ENCODE assay signal across 25 cellular contexts in the genomic region with DNA sequence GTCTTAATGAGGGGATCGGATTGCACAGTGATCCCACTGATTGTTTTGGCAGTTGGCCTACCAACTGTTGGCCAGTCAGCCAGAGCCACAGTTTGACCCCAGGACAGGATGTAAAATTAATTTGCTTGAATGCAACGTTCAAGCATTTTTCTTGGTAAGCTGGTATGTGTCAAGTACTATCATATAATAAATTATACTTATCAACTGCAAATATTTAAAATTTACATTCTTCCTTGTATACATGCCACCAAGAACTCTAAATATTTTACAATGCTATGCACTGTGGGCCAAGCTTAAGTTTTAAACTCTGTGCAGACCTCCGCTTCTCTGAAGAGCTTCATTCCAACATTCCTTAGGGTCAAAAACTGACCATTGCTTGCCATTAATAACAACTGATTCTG.
A peak's percentile ranks its signal among the peaks of the same experiment; 100 is the strongest.
DNase-seq lines count a peak whose midpoint lies in the region; ATAC-seq, FAIRE-seq and TF ChIP-seq lines count a peak whose summit lies in the region.
"Had no signal": no experiment of that assay in that cellular context is flagged by ENCODE, and none has a peak within 500 bp of the region (broad histone marks: within the 10 kb centered on the region; RNA-seq: fewer than 3 reads in every experiment).

No MANE protein-coding gene starts in this region.

- POLR2A ChIA-PET in AG04450 (lab: Yijun Ruan, JAX), result interaction anchor here (0.6 to 2.8 kb wide), 16 partner anchors 11 to 1214 kb away, joined by 3 to 58 read pairs (median 6); a partner anchor contains a TSS
- POLR2A ChIA-PET in CD4-positive, alpha-beta T cell (lab: Charles Lee), result no interaction called here

- TF ChIP-seq CTCF in AG04450 (IDR thresholded peaks at IDR 0.05; ENCODE audit: low read depth, low read length) (no peak), coronary artery (IDR thresholded peaks at IDR 0.05) (no peak)
- no peak for TF ChIP-seq CTCF in CD4-positive, alpha-beta T cell (IDR thresholded peaks at IDR 0.05)

- H3K27ac Mint-ChIP-seq in CD4-positive, alpha-beta T cell, result no peak overlapping the region
- H3K27ac Mint-ChIP-seq: activated naive CD4-positive, alpha-beta T cell treated with anti-CD3 and anti-CD28 coated beads, Interleukin-2, amount 10 ng/mL, durations not matched to agents 7 days and 5 days; CD4-positive, CD25-positive, alpha-beta regulatory T cell; stimulated activated naive CD8-positive, alpha-beta T cell treated with anti-CD3 and anti-CD28 coated beads, Interleukin-15, amount 100 ng/mL, for 72 hours; T-helper 2 cell treated with Interferon-gamma antibody and Interleukin-4, amounts not matched to agents 5 μg/mL and 100 μg/mL, for 36 hours had no signal

- H3K4me3 ChIP-seq in AG04450 (ENCODE audit: low read depth, low read length) (no peak overlapping the region), coronary artery (no peak overlapping the region)
- H3K4me3 ChIP-seq: lung, thyroid gland had no signal

- peak; percentile 66 for DNase-seq in AG04450 (ENCODE audit: low read depth, low spot score)
- DNase-seq in HTR-8/SVneo (ENCODE audit: insufficient read length, low spot score), result peak; percentile 73
- peak; percentile 80 for DNase-seq in astrocyte of the hippocampus (ENCODE audit: low read depth, low spot score)
- peak; percentile 26 for DNase-seq in hepatic stellate cell (ENCODE audit: low spot score)
- no peak for DNase-seq in T-helper 2 cell
- DNase-seq in CD4-positive, alpha-beta T cell, result no peak
- DNase-seq in Kasumi-1 (lab: John Stamatoyannopoulos, UW), result no peak
- DNase-seq in coronary artery (ENCODE audit: low spot score), result no peak
- DNase-seq: activated CD4-positive, alpha-beta T cell treated with anti-CD3 and anti-CD28 coated beads, Interleukin-2, amount 50 U/mL, for 1 hour; activated naive CD4-positive, alpha-beta T cell treated with anti-CD3 and anti-CD28 coated beads, Interleukin-2, amount 10 ng/mL, durations not matched to agents 7 days and 5 days; anterior cingulate cortex; CD4-positive, CD25-positive, alpha-beta regulatory T cell; DMS153; effector CD4-positive, alpha-beta T cell; KBM-7; kidney; NCI-H1436; NCI-H510A; stimulated activated naive CD8-positive, alpha-beta T cell treated with anti-CD3 and anti-CD28 coated beads, Interleukin-15, amount 100 ng/mL, for 72 hours; thyroid gland had no signal

- H3K27me3 Mint-ChIP-seq in CD4-positive, alpha-beta T cell, result peaks cover 30% of the 10 kb centered on the region
- H3K27me3 Mint-ChIP-seq: CD4-positive, CD25-positive, alpha-beta regulatory T cell had no signal

- intact Hi-C loops in CD4-positive, alpha-beta T cell (cut with DNase I, micrococcal nuclease), result no loop called here

- H3K27me3 ChIP-seq in AG04450 (ENCODE audit: control insufficient read depth, insufficient read depth, low read length), result peaks cover 2% of the 10 kb centered on the region
- H3K27me3 ChIP-seq in CD4-positive, alpha-beta T cell (ENCODE audit: control insufficient read depth, insufficient read depth, low read length), result no peaks in the 10 kb centered on the region
- H3K27me3 ChIP-seq: thyroid gland had no signal

- no peaks in the 10 kb centered on the region for H3K36me3 Mint-ChIP-seq in CD4-positive, alpha-beta T cell (ENCODE audit: low read depth)
- H3K36me3 Mint-ChIP-seq: activated naive CD4-positive, alpha-beta T cell treated with anti-CD3 and anti-CD28 coated beads, Interleukin-2, amount 10 ng/mL, durations not matched to agents 7 days and 5 days; CD4-positive, CD25-positive, alpha-beta regulatory T cell had no signal

- no peak overlapping the region for H3K27ac ChIP-seq in AG04450 (ENCODE audit: low read depth, low read length)
- H3K27ac ChIP-seq in CD4-positive, alpha-beta T cell (ENCODE audit: low read depth, low read length), result no peak overlapping the region
- no peak overlapping the region for H3K27ac ChIP-seq in coronary artery
- H3K27ac ChIP-seq: epithelial cell of prostate, thyroid gland, VCaP had no signal

- FAIRE-seq in HTR-8/SVneo (lab: Jason Lieb, UNC), result peak; percentile 90
- FAIRE-seq: kidney, RCC 7860 had no signal

- H3K4me3 Mint-ChIP-seq in CD4-positive, alpha-beta T cell, result no peak overlapping the region
- H3K4me3 Mint-ChIP-seq: activated naive CD4-positive, alpha-beta T cell treated with anti-CD3 and anti-CD28 coated beads, Interleukin-2, amount 10 ng/mL, durations not matched to agents 7 days and 5 days; CD4-positive, CD25-positive, alpha-beta regulatory T cell; stimulated activated naive CD8-positive, alpha-beta T cell treated with anti-CD3 and anti-CD28 coated beads, Interleukin-15, amount 100 ng/mL, for 72 hours; T-helper 2 cell treated with Interferon-gamma antibody and Interleukin-4, amounts not matched to agents 5 μg/mL and 100 μg/mL, for 36 hours had no signal

- CTCF ChIA-PET in AG04450 (lab: Charles Lee), result interaction anchor here (1.6 to 4.2 kb wide), 5 partner anchors 15 to 324 kb away, joined by 4 to 23 read pairs (median 9); no protein-coding TSS in a partner anchor
- CTCF ChIA-PET in CD4-positive, alpha-beta T cell (lab: Charles Lee), result no interaction called here

- ATAC-seq in CD4-positive, alpha-beta T cell (ENCODE audit: poor library complexity), result no peak
- ATAC-seq: stimulated activated naive CD8-positive, alpha-beta T cell treated with anti-CD3 and anti-CD28 coated beads, Interleukin-15, amount 100 ng/mL, for 72 hours had no signal

- H3K9me3 ChIP-seq in AG04450 (ENCODE audit: control insufficient read depth, insufficient read depth, low read length), result peaks cover 10% of the 10 kb centered on the region
- H3K9me3 ChIP-seq in CD4-positive, alpha-beta T cell (ENCODE audit: control insufficient read depth, low read length), result no peaks in the 10 kb centered on the region
- H3K9me3 ChIP-seq: thyroid gland had no signal

- no peaks in the 10 kb centered on the region for H3K4me1 Mint-ChIP-seq in CD4-positive, alpha-beta T cell (ENCODE audit: low read depth)
- H3K4me1 Mint-ChIP-seq: activated naive CD4-positive, alpha-beta T cell treated with anti-CD3 and anti-CD28 coated beads, Interleukin-2, amount 10 ng/mL, durations not matched to agents 7 days and 5 days; CD4-positive, CD25-positive, alpha-beta regulatory T cell; stimulated activated naive CD8-positive, alpha-beta T cell treated with anti-CD3 and anti-CD28 coated beads, Interleukin-15, amount 100 ng/mL, for 72 hours had no signal

- H3K9me3 Mint-ChIP-seq in CD4-positive, alpha-beta T cell, result peaks cover 3% of the 10 kb centered on the region
- H3K9me3 Mint-ChIP-seq: T-helper 2 cell treated with Interferon-gamma antibody and Interleukin-4, amounts not matched to agents 5 μg/mL and 100 μg/mL, for 36 hours had no signal

Comparison
In these comparisons a context has a peak if more than half of its experiments do, and no peak if none do; other contexts are left out.
1. DNase-seq: peak in AG04450 (single experiment), HTR-8/SVneo (single experiment), astrocyte of the hippocampus (single experiment) and hepatic stellate cell (single experiment); none in T-helper 2 cell (0 of 5), CD4-positive, alpha-beta T cell (0 of 10), Kasumi-1 (0 of 2) and coronary artery (single experiment).